Comparison of ENCODE assay signal across 8 cellular contexts in genomic region chr17:68200689-68201424, GRCh38.
DNase-seq lines count a peak whose midpoint lies in the region; ATAC-seq and TF ChIP-seq lines count a peak whose summit lies in the region.

No MANE protein-coding gene starts in this region.

- no peak for ATAC-seq in HG03045 (IDR thresholded peaks at IDR 0.05; ENCODE audit: unreplicated experiment)

- peak; percentile 69 for DNase-seq in GM06990 (ENCODE audit: extremely low read depth, insufficient read length)
- DNase-seq in HS-5 (ENCODE audit: low read depth): peak; percentile 45
- DNase-seq in NOMO-1 treated with DMSO at 0.1 percent for 48 hours (lab: John Stamatoyannopoulos, UW; ENCODE audit: unreplicated experiment): peak; percentile 73
- peak; percentile 89 for DNase-seq in activated CD8-positive, alpha-beta memory T cell treated with anti-CD3 and anti-CD28 coated beads, Interleukin-2, amount 50 U/mL, for 48 hours
- peak; percentile 79 for DNase-seq in epidermal melanocyte (ENCODE audit: insufficient read length, low spot score)
- DNase-seq in stimulated activated naive CD4-positive, alpha-beta T cell treated with Interleukin-2 at 50 U/mL for 16 hours (lab: John Stamatoyannopoulos, UW): peak; percentile 73

- peaks cover 26% of the 10 kb centered on the region for H3K4me1 ChIP-seq in mucosa of stomach (ENCODE audit: control insufficient read depth, insufficient read depth, low read length)

- H3K9me3 ChIP-seq in mucosa of stomach (ENCODE audit: control insufficient read depth, low read length): no peaks in the 10 kb centered on the region

- H3K4me3 ChIP-seq in GM06990 (replicated peaks; ENCODE audit: low read depth, low read length) (peak overlapping the region; percentile 51), mucosa of stomach (ENCODE audit: low read length) (peak overlapping the region; percentile 31)

- peak; percentile 98 for TF ChIP-seq CTCF in GM06990 (IDR thresholded peaks at IDR 0.05; ENCODE audit: insufficient read depth, low read length, poor library complexity, severe bottlenecking)

- peaks cover 2% of the 10 kb centered on the region; the same call in 1 of the 2 replicates for H3K27me3 ChIP-seq in GM06990 (replicated peaks; ENCODE audit: control insufficient read depth, insufficient read depth, low read length)
- peaks cover 54% of the 10 kb centered on the region for H3K27me3 ChIP-seq in mucosa of stomach (ENCODE audit: control insufficient read depth, insufficient read depth, low read length)

- H3K36me3 ChIP-seq in GM06990 (ENCODE audit: control insufficient read depth, insufficient read depth, low read length) (no peaks in the 10 kb centered on the region), mucosa of stomach (ENCODE audit: control insufficient read depth, insufficient read depth, low read length) (no peaks in the 10 kb centered on the region)

- H3K9ac ChIP-seq in mucosa of stomach (ENCODE audit: low read length): no peak overlapping the region
